ENCODE assay signal across 20 cellular contexts in the genomic region with DNA sequence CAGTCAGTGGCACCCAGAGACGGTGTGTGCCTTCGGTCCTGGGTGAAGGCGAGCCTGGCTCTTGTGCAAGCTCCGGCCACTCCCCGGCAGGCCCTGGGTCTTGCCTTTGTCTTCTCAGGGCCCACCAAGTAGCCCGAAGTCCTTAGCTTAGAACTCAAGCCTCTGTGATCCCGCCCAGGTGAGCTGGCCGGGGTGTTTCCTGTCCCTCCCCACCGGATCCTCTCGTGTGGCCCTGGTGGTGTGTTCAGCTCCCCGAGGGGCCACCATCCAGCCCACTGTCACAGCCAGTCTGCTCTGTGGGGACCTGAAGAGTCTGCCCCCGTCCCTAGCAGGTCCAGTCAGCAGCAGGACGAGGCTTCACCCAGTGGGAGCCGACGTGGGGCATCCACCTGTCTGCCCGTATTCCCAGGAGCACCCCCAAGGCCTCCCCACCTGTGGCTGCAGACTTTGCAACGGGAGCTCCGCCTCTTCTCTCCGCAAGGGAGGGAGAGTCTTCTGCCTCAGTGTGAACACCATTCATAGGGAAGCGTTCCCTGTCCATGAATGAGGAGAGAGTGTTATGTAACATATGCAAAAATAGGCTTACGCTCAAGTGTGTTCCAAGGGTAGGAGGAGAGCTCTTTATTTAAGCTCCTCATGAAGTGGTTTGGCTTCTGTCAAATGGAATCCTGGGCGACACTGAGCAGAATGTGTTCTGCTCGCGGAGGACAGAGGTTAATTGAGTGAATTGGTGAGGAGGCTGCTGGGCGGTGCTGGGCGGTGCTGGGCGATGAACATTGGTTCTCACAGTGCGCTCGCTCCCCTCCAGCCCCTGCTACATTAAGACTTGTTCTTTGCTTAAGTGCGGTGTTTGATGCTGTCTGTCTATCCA.
DNase-seq lines count a peak whose midpoint lies in the region; ATAC-seq and TF ChIP-seq lines count a peak whose summit lies in the region.
"Had no signal": no experiment of that assay in that cellular context is flagged by ENCODE, and none has a peak within 500 bp of the region (broad histone marks: within the 10 kb centered on the region; RNA-seq: fewer than 3 reads in every experiment).

No MANE protein-coding gene starts in this region.

- no peaks in the 10 kb centered on the region for H3K36me3 Mint-ChIP-seq in CD8-positive, alpha-beta T cell
- no peaks in the 10 kb centered on the region for H3K36me3 Mint-ChIP-seq in Calu3 (ENCODE audit: insufficient read depth, unreplicated experiment)
- H3K36me3 Mint-ChIP-seq: activated naive CD8-positive, alpha-beta T cell treated with anti-CD3 and anti-CD28 coated beads for 36 hours had no signal

- DNase-seq in fibroblast of villous mesenchyme (ENCODE audit: low read depth), result peak; percentile 30
- peak; percentile 52 to 74 for DNase-seq in left lung
- DNase-seq in sciatic nerve (ENCODE audit: low spot score), result no peak
- no peak for DNase-seq in CD8-positive, alpha-beta T cell
- DNase-seq in Calu3, result no peak
- no peak for DNase-seq in MG63
- DNase-seq: activated B cell treated with CpG ODN at 0.5 μM for 24 hours; activated CD8-positive, alpha-beta memory T cell treated with anti-CD3 and anti-CD28 coated beads, Interleukin-2, amount 50 U/mL, for 48 hours; activated naive CD8-positive, alpha-beta T cell treated with anti-CD3 and anti-CD28 coated beads for 36 hours; NCI-H1436 treated with DMSO at 0.1 percent for 48 hours; NCI-H510A treated with DMSO at 0.1 percent for 48 hours; SW 1271; tibial artery had no signal

- H3K27me3 ChIP-seq in left lung (peaks cover 0 to 42% of the 10 kb centered on the region in 2 donors), MG63 (no peaks in the 10 kb centered on the region)
- H3K27me3 ChIP-seq in CD8-positive, alpha-beta T cell (ENCODE audit: insufficient read depth, low read length), result no peaks in the 10 kb centered on the region
- H3K27me3 ChIP-seq: hepatocyte had no signal

- peaks cover 7% of the 10 kb centered on the region for H3K4me1 Mint-ChIP-seq in CD8-positive, alpha-beta T cell (ENCODE audit: low read depth)
- H3K4me1 Mint-ChIP-seq in Calu3 (ENCODE audit: low read depth, unreplicated experiment), result no peaks in the 10 kb centered on the region
- H3K4me1 Mint-ChIP-seq: central memory CD8-positive, alpha-beta T cell had no signal

- no peaks in the 10 kb centered on the region for H3K36me3 ChIP-seq in HEK293 (ENCODE audit: control insufficient read depth in 2 of 2, insufficient read depth in 1 of 2, low read length in 2 of 2)
- no peaks in the 10 kb centered on the region for H3K36me3 ChIP-seq in left lung
- no peaks in the 10 kb centered on the region for H3K36me3 ChIP-seq in CD8-positive, alpha-beta T cell (ENCODE audit: insufficient read depth, low read length)
- no peaks in the 10 kb centered on the region for H3K36me3 ChIP-seq in MG63
- H3K36me3 ChIP-seq: tibial artery had no signal

- intact Hi-C loops in left lung (cut with DNase I) (no loop called here), sciatic nerve (cut with DNase I) (no loop called here), Calu3 (cut with micrococcal nuclease; ENCODE audit: unreplicated experiment) (no loop called here)
- intact Hi-C loops in CD8-positive, alpha-beta T cell (cut with DNase I, micrococcal nuclease), result no loop called here

- CTCF ChIA-PET in HEK293 (lab: Yijun Ruan, JAX), result interaction anchor here (0.6 kb wide), 1 partner anchor 8 kb away, joined by 3 read pairs; no protein-coding TSS in a partner anchor
- CTCF ChIA-PET in CD8-positive, alpha-beta T cell (lab: Charles Lee), result interaction anchor here (0.6 kb wide), 1 partner anchor 1135 kb away, joined by 3 read pairs; no protein-coding TSS in a partner anchor
- CTCF ChIA-PET in Calu3 (lab: Charles Lee), result no interaction called here

- H3K4me3 Mint-ChIP-seq in CD8-positive, alpha-beta T cell, result no peak overlapping the region
- H3K4me3 Mint-ChIP-seq in Calu3 (ENCODE audit: low read depth, unreplicated experiment), result no peak overlapping the region
- H3K4me3 Mint-ChIP-seq: activated B cell treated with CpG ODN at 0.5 μM for 24 hours; activated naive CD8-positive, alpha-beta T cell treated with anti-CD3 and anti-CD28 coated beads for 36 hours; central memory CD8-positive, alpha-beta T cell had no signal

- POLR2A ChIA-PET in HEK293 (lab: Yijun Ruan, JAX), result interaction anchor here (0.7 kb wide), 1 partner anchor 10 kb away, joined by 4 read pairs; no protein-coding TSS in a partner anchor
- POLR2A ChIA-PET in CD8-positive, alpha-beta T cell (lab: Charles Lee), result no interaction called here

- no peak overlapping the region for H3K27ac Mint-ChIP-seq in CD8-positive, alpha-beta T cell
- no peak overlapping the region for H3K27ac Mint-ChIP-seq in Calu3 (ENCODE audit: unreplicated experiment)
- H3K27ac Mint-ChIP-seq: activated B cell treated with CpG ODN at 0.5 μM for 24 hours; activated naive CD8-positive, alpha-beta T cell treated with anti-CD3 and anti-CD28 coated beads for 36 hours had no signal

- H3K27ac ChIP-seq in HEK293 (ENCODE audit: extremely low read depth, low read depth, low read length) (no peak overlapping the region), left lung (peak overlapping the region in 1 of 2 donors; percentile 33)
- H3K27ac ChIP-seq in CD8-positive, alpha-beta T cell (ENCODE audit: low read depth, low read length), result no peak overlapping the region
- H3K27ac ChIP-seq: hepatocyte, KMS-11, psoas muscle, tibial artery had no signal

- no peak for TF ChIP-seq CTCF in HEK293 (tag by site-specific recombination; IDR thresholded peaks at IDR 0.05)
- no peak for TF ChIP-seq CTCF in fibroblast of villous mesenchyme (IDR thresholded peaks at IDR 0.05; ENCODE audit: insufficient read depth, low read depth, low read length)
- no peak for TF ChIP-seq CTCF in left lung (IDR thresholded peaks at IDR 0.05)
- TF ChIP-seq CTCF in CD8-positive, alpha-beta T cell (IDR thresholded peaks at IDR 0.05), result no peak
- no peak for TF ChIP-seq CTCF in Calu3 (IDR thresholded peaks at IDR 0.05; ENCODE audit: unreplicated experiment)

- ATAC-seq in left lung (peak; percentile 88), sciatic nerve (peak; percentile 42), HG03097 (IDR thresholded peaks at IDR 0.05; ENCODE audit: low FRiP score, unreplicated experiment) (no peak)
- no peak for ATAC-seq in CD8-positive, alpha-beta T cell
- ATAC-seq: GM12878 had no signal

- H3K4me1 ChIP-seq in HEK293 (ENCODE audit: control insufficient read depth, insufficient read depth, low read length), result no peaks in the 10 kb centered on the region
- peaks cover 0 to 8% of the 10 kb centered on the region in 2 donors for H3K4me1 ChIP-seq in left lung
- peaks cover 11% of the 10 kb centered on the region for H3K4me1 ChIP-seq in CD8-positive, alpha-beta T cell (ENCODE audit: insufficient read depth, low read length)
- H3K4me1 ChIP-seq: psoas muscle, tibial artery had no signal

- H3K9me3 ChIP-seq in HEK293 (ENCODE audit: control insufficient read depth, insufficient read depth, low read depth, low read length), result no peaks in the 10 kb centered on the region
- H3K9me3 ChIP-seq in left lung, result no peaks in the 10 kb centered on the region
- no peaks in the 10 kb centered on the region for H3K9me3 ChIP-seq in CD8-positive, alpha-beta T cell (ENCODE audit: low read length)
- H3K9me3 ChIP-seq in MG63, result no peaks in the 10 kb centered on the region
- H3K9me3 ChIP-seq: psoas muscle, tibial artery had no signal

- H3K4me3 ChIP-seq in HEK293 (ENCODE audit: low read depth, low read length), result no peak overlapping the region
- no peak overlapping the region for H3K4me3 ChIP-seq in fibroblast of villous mesenchyme (ENCODE audit: low read depth, low read length)
- H3K4me3 ChIP-seq in left lung, result no peak overlapping the region
- H3K4me3 ChIP-seq in CD8-positive, alpha-beta T cell (ENCODE audit: low read depth, low read length), result no peak overlapping the region
- no peak overlapping the region for H3K4me3 ChIP-seq in MG63
- H3K4me3 ChIP-seq: GM12878, hepatocyte, psoas muscle, tibial artery had no signal

- no TSS peak for BruUV-seq in Calu3 (replicated peaks; lab: Mats Ljungman, UMichigan)

- no peaks in the 10 kb centered on the region for H3K9me3 Mint-ChIP-seq in CD8-positive, alpha-beta T cell
- H3K9me3 Mint-ChIP-seq in Calu3 (ENCODE audit: low read depth, unreplicated experiment), result no peaks in the 10 kb centered on the region
- H3K9me3 Mint-ChIP-seq: activated B cell treated with CpG ODN at 0.5 μM for 24 hours; activated naive CD8-positive, alpha-beta T cell treated with anti-CD3 and anti-CD28 coated beads for 36 hours; central memory CD8-positive, alpha-beta T cell had no signal

- H3K27me3 Mint-ChIP-seq in CD8-positive, alpha-beta T cell (ENCODE audit: low read depth), result peaks cover 21% of the 10 kb centered on the region
- H3K27me3 Mint-ChIP-seq in Calu3 (ENCODE audit: unreplicated experiment), result peaks cover 13% of the 10 kb centered on the region

TF ChIP-seq in HEK293, 187 proteins besides CTCF, POLR2A, EP300 and RAD21:
- TF ChIP-seq OSR2 (tag by site-specific recombination; IDR thresholded peaks at IDR 0.05) (no peak), ZNF394 (tag by site-specific recombination; IDR thresholded peaks at IDR 0.05; ENCODE audit: borderline replicate concordance) (no peak), ZIC2 (tag by site-specific recombination; IDR thresholded peaks at IDR 0.05) (no peak), ZNF626 (tag by site-specific recombination; IDR thresholded peaks at IDR 0.05) (no peak), SCRT2 (tag by site-specific recombination; IDR thresholded peaks at IDR 0.05) (peak; percentile 87)

Comparison
In these comparisons a context has a peak if more than half of its experiments do, and no peak if none do; other contexts are left out.
1. DNase-seq: peak in fibroblast of villous mesenchyme (single experiment) and left lung (2 of 2); none in sciatic nerve (single experiment), CD8-positive, alpha-beta T cell (0 of 7), Calu3 (single experiment) and MG63 (single experiment).
2. ATAC-seq: peak in left lung (single experiment) and sciatic nerve (single experiment); none in CD8-positive, alpha-beta T cell (single experiment) and HG03097 (single experiment).